ENCODE assay signal across 8 cellular contexts in genomic region chr19:7920520-7921301, GRCh38. TPM values are rescaled to one million over a fixed set of nuclear protein-coding genes. Genes with fewer than 3 reads are reported as not detected.
A peak's percentile ranks its signal among the peaks of the same experiment; 100 is the strongest.
DNase-seq lines count a peak whose midpoint lies in the region; TF ChIP-seq lines count a peak whose summit lies in the region.

No MANE protein-coding gene starts in this region.

- H3K27me3 Mint-ChIP-seq in activated naive CD4-positive, alpha-beta T cell treated with anti-CD3 and anti-CD28 coated beads, Interleukin-2, amount 10 ng/mL, durations not matched to agents 7 days and 5 days: peaks cover 50% of the 10 kb centered on the region

- H3K9ac ChIP-seq in ES-I3 (ENCODE audit: low read depth, low read length): peak overlapping the region; percentile 71; the same call in 1 of the 2 replicates

- no peak for TF ChIP-seq EP300 in suprapubic skin (IDR thresholded peaks at IDR 0.05)

- H3K27me3 ChIP-seq in suprapubic skin: peaks cover 34% of the 10 kb centered on the region

- peaks cover 43% of the 10 kb centered on the region for H3K4me1 Mint-ChIP-seq in activated naive CD4-positive, alpha-beta T cell treated with anti-CD3 and anti-CD28 coated beads, Interleukin-2, amount 10 ng/mL, durations not matched to agents 7 days and 5 days

- peak overlapping the region; percentile 90 for H3K27ac ChIP-seq in suprapubic skin

- H3K36me3 Mint-ChIP-seq in activated naive CD4-positive, alpha-beta T cell treated with anti-CD3 and anti-CD28 coated beads, Interleukin-2, amount 10 ng/mL, durations not matched to agents 7 days and 5 days: peaks cover 7% of the 10 kb centered on the region

- in situ Hi-C loops in SK-MEL-5 (cut with HindIII; ENCODE audit: low pct_unique_long_range_greater_than_20kb, low sequenced_read_pairs): no loop called here

- peaks cover 3% of the 10 kb centered on the region; the same call in 1 of the 2 replicates for H3K4me1 ChIP-seq in ES-I3 (ENCODE audit: insufficient read depth, low read length)
- peaks cover 86% of the 10 kb centered on the region for H3K4me1 ChIP-seq in suprapubic skin

- H3K36me3 ChIP-seq in ES-I3 (ENCODE audit: insufficient read depth, low read length) (no peaks in the 10 kb centered on the region), suprapubic skin (peaks cover 16% of the 10 kb centered on the region)

- H3K4me3 ChIP-seq in suprapubic skin: peak overlapping the region; percentile 77

- CTCF ChIA-PET in activated naive CD4-positive, alpha-beta T cell treated with anti-CD3 and anti-CD28 coated beads, Interleukin-2, amount 10 ng/mL, durations not matched to agents 7 days and 5 days (lab: Charles Lee): interaction anchor here (0.9 to 2.7 kb wide), 7 partner anchors 17 to 348 kb away, joined by 3 to 14 read pairs (median 5); partner anchors contain the start of genes MAP2K7 and TIMM44

- TF ChIP-seq CTCF in suprapubic skin (IDR thresholded peaks at IDR 0.05): no peak

- peak overlapping the region; percentile 83 for H3K4me3 Mint-ChIP-seq in activated naive CD4-positive, alpha-beta T cell treated with anti-CD3 and anti-CD28 coated beads, Interleukin-2, amount 10 ng/mL, durations not matched to agents 7 days and 5 days

- H3K9me3 ChIP-seq in ES-I3 (ENCODE audit: control insufficient read depth, insufficient read depth, low read length) (no peaks in the 10 kb centered on the region), suprapubic skin (no peaks in the 10 kb centered on the region)

- WGBS in suprapubic skin: under 1% methylated on average over 39 of the region's 62 CpGs

- peak overlapping the region; percentile 89 for H3K27ac Mint-ChIP-seq in activated naive CD4-positive, alpha-beta T cell treated with anti-CD3 and anti-CD28 coated beads, Interleukin-2, amount 10 ng/mL, durations not matched to agents 7 days and 5 days

- H3K9me3 Mint-ChIP-seq in activated naive CD4-positive, alpha-beta T cell treated with anti-CD3 and anti-CD28 coated beads, Interleukin-2, amount 10 ng/mL, durations not matched to agents 7 days and 5 days: no peaks in the 10 kb centered on the region

- peak in 1 of 2 donors; percentile 47 for TF ChIP-seq POLR2A in suprapubic skin (IDR thresholded peaks at IDR 0.05)

- DNase-seq in HCEC 1CT (peak; percentile 94), MV-4-11 (lab: John Stamatoyannopoulos, UW) (peak; percentile 95), SK-MEL-5 (ENCODE audit: low read depth, low spot score) (peak; percentile 93), germinal center (ENCODE audit: low spot score) (peak; percentile 97), occipital lobe (lab: John Stamatoyannopoulos, UW) (peak; percentile 96), suprapubic skin (ENCODE audit: low spot score in 2 of 2) (peak; percentile 100)
- peak; percentile 100 for DNase-seq in activated naive CD4-positive, alpha-beta T cell treated with anti-CD3 and anti-CD28 coated beads, Interleukin-2, amount 10 ng/mL, durations not matched to agents 7 days and 5 days

RNA-seq across cellular contexts. Expression of gene SNAPC2, which starts 0.6 kb away (rescaled TPM):
- 16.7 and 21.5 TPM in 2 replicates for total RNA-seq in SK-MEL-5 (2014; rRNA removed; shearing (Covaris generic))
- polyA plus RNA-seq in SK-MEL-5 (2015; cell fraction: cytosol; rRNA removed): 34.9 and 45.2 TPM in 2 replicates
- polyA plus RNA-seq in SK-MEL-5 (2015; cell fraction: nucleus; rRNA removed): 9.9 and 16.9 TPM in 2 replicates
- total RNA-seq in occipital lobe (6.2 TPM), suprapubic skin (10 to 100 TPM; 11.1 to 22.3 (median 19.6) TPM)

RNA-seq across cellular contexts. Expression of gene CTXN1, which starts 5.2 kb away (rescaled TPM):
- 0.37 and 0.42 TPM in 2 replicates for total RNA-seq in SK-MEL-5 (2014; rRNA removed; shearing (Covaris generic))
- 4.9 and 6.5 TPM in 2 replicates for polyA plus RNA-seq in SK-MEL-5 (2015; cell fraction: cytosol; rRNA removed)
- 0.20 and 0.42 TPM in 2 replicates for polyA plus RNA-seq in SK-MEL-5 (2015; cell fraction: nucleus; rRNA removed)
- total RNA-seq in occipital lobe (15.4 TPM), suprapubic skin (1 to 10 TPM; 1.2 to 3.6 (median 2.6) TPM)

RNA-seq across cellular contexts. Expression of gene TGFBR3L, which starts 6.1 kb away (rescaled TPM):
- total RNA-seq in SK-MEL-5 (2014; rRNA removed; shearing (Covaris generic)): not detected in 2 replicates
- polyA plus RNA-seq in SK-MEL-5 (2015; cell fraction: cytosol; rRNA removed): 1.0 TPM in 1 of 2 replicates, not detected in the other
- not detected in 2 replicates for polyA plus RNA-seq in SK-MEL-5 (2015; cell fraction: nucleus; rRNA removed)
- total RNA-seq in occipital lobe (not detected), suprapubic skin (not detected)

RNA-seq across cellular contexts. Expression of gene MAP2K7, which starts 17.0 kb away (rescaled TPM):
- 5.7 and 6.4 TPM in 2 replicates for total RNA-seq in SK-MEL-5 (2014; rRNA removed; shearing (Covaris generic))
- 21.7 and 24.6 TPM in 2 replicates for polyA plus RNA-seq in SK-MEL-5 (2015; cell fraction: cytosol; rRNA removed)
- 60.7 and 77.9 TPM in 2 replicates for polyA plus RNA-seq in SK-MEL-5 (2015; cell fraction: nucleus; rRNA removed)
- total RNA-seq in occipital lobe (6.7 TPM), suprapubic skin (10 to 100 TPM; 25.1 to 52.4 (median 29.3) TPM)

RNA-seq across cellular contexts. Expression of gene TIMM44, which starts 22.8 kb away (rescaled TPM):
- total RNA-seq in SK-MEL-5 (2014; rRNA removed; shearing (Covaris generic)): 71.4 and 76.4 TPM in 2 replicates
- polyA plus RNA-seq in SK-MEL-5 (2015; cell fraction: cytosol; rRNA removed): 60.4 and 83.0 TPM in 2 replicates
- polyA plus RNA-seq in SK-MEL-5 (2015; cell fraction: nucleus; rRNA removed): 191 and 195 TPM in 2 replicates
- total RNA-seq in occipital lobe (20.9 TPM), suprapubic skin (10 to 100 TPM; 34.6 to 85.1 (median 54.5) TPM)

Comparison
In these comparisons a context has a peak if more than half of its experiments do, and no peak if none do; other contexts are left out.
1. Peak in every context shown above with its lines: DNase-seq, H3K4me3 ChIP-seq and H3K27ac ChIP-seq.